Comparison of ENCODE assay signal across 19 cellular contexts in genomic region chr20:13025181-13025580, GRCh38.
"Had no signal": no experiment of that assay in that cellular context is flagged by ENCODE, and none has a peak within 500 bp of the region (broad histone marks: within the 10 kb centered on the region; RNA-seq: fewer than 3 reads in every experiment).

No MANE protein-coding gene starts in this region.

- H3K4me3 ChIP-seq: SJSA1, SK-N-MC had no signal

- FAIRE-seq: RCC 7860 had no signal

- H3K36me3 ChIP-seq: SJSA1 had no signal

- H3K9me3 ChIP-seq: SJSA1 had no signal

- H3K27ac ChIP-seq: SJSA1, SK-N-MC had no signal

- DNase-seq: KBM-7, NCI-H1092, NCI-H1105 treated with DMSO at 0.1 percent for 48 hours, NCI-H1436, NCI-H187, NCI-H2029, NCI-H2081 treated with DMSO at 0.1 percent for 48 hours, NCI-H2171, NCI-H226, NCI-H446, NCI-H510A, NCI-H524 treated with DMSO at 0.1 percent for 48 hours, NCI-H748 treated with DMSO at 0.1 percent for 48 hours, Right ventricle myocardium superior, RPMI8226, SIG-M5 had no signal

- H3K27me3 ChIP-seq: SJSA1 had no signal
